ENCODE assay signal across 9 cellular contexts in the genomic region with DNA sequence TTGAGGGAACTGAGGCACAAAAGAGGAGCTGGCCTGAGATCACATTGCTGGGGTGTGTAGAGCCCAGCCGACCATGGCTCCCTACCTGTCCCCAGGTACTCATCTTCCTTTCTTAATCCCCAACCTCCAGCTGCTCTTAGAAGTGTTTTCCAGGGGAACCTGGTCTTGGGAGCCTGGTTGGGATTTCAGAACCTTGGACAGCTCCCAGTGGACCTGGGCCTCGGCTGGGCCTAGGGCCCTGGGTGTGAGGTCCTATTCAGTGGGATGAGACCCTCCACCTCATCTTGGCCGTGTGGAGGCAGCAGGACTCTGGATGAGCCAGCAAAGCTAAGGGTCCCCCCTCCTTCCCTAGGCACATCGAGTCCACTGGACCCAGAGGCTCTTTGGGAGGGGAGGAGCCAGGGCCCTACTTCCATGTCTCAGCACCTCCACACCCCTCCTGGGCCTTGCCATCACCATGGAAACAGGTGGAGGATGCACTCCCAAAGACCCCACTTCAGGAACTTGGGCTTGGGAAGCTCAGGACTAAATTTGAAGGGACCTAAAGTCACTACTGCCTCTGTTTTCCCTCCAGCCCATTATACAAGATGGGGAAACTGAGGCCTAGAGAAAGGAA. TPM values are rescaled to one million over a fixed set of nuclear protein-coding genes. Genes with fewer than 3 reads are reported as not detected.
DNase-seq lines count a peak whose midpoint lies in the region; ATAC-seq, FAIRE-seq and TF ChIP-seq lines count a peak whose summit lies in the region.
"Had no signal": no experiment of that assay in that cellular context is flagged by ENCODE, and none has a peak within 500 bp of the region (broad histone marks: within the 10 kb centered on the region; RNA-seq: fewer than 3 reads in every experiment).

No MANE protein-coding gene starts in this region.

- no peak overlapping the region for H2BK12ac ChIP-seq in trophoblast cell (ENCODE audit: low read length)

- no peak overlapping the region for H3K27ac ChIP-seq in trophoblast cell (ENCODE audit: low read depth, low read length)
- H3K27ac ChIP-seq: KMS-11 had no signal

- no peak overlapping the region for H3K23ac ChIP-seq in trophoblast cell (ENCODE audit: low read length)

- H3K4me3 ChIP-seq in H7 (ENCODE audit: insufficient read depth, low read depth, low read length) (no peak overlapping the region), epithelial cell of esophagus (ENCODE audit: low read length) (no peak overlapping the region), trophoblast cell (ENCODE audit: low read depth, low read length) (no peak overlapping the region)

- no peak overlapping the region for H3K9ac ChIP-seq in trophoblast cell (ENCODE audit: low read length)
- H3K9ac ChIP-seq: KMS-11 had no signal

- DNase-seq in H7 (peak; percentile 94), OCI-M1 (lab: John Stamatoyannopoulos, UW) (peak; percentile 59), epithelial cell of esophagus (ENCODE audit: low read depth) (peak; percentile 72), trophoblast cell (peak; percentile 28 to 85), C1 segment of cervical spinal cord (lab: John Stamatoyannopoulos, UW) (no peak), NCI-H2196 (lab: John Stamatoyannopoulos, UW; ENCODE audit: unreplicated experiment) (no peak), D721Med (ENCODE audit: insufficient read length, low spot score) (no peak)

- H3K27me3 ChIP-seq in H7 (ENCODE audit: control insufficient read depth, insufficient read depth, low read length) (no peaks in the 10 kb centered on the region), trophoblast cell (ENCODE audit: insufficient read depth, low read length) (no peaks in the 10 kb centered on the region)

- no CpG with 5 or more reads among the region's 4 CpGs for WGBS in trophoblast cell (ENCODE audit: extremely low coverage, insufficient coverage, insufficient read length)

- H3K36me3 ChIP-seq in H7 (replicated peaks; ENCODE audit: control insufficient read depth, insufficient read depth, low read length) (no peaks in the 10 kb centered on the region), trophoblast cell (ENCODE audit: control insufficient read depth in 1 of 2, insufficient read depth in 2 of 2, low read length in 2 of 2) (no peaks in the 10 kb centered on the region)

- no peak overlapping the region for H3K4ac ChIP-seq in trophoblast cell (ENCODE audit: low read depth, low read length)

- H4K8ac ChIP-seq in trophoblast cell (ENCODE audit: low read depth, low read length) = no peak overlapping the region

- H3K4me2 ChIP-seq in trophoblast cell (ENCODE audit: low read length) = no peak overlapping the region
- H3K4me2 ChIP-seq: KMS-11 had no signal

- ATAC-seq in HG02870 (IDR thresholded peaks at IDR 0.05; ENCODE audit: unreplicated experiment) = no peak

- H2AK5ac ChIP-seq in trophoblast cell (ENCODE audit: low read length) = no peak overlapping the region

- H3K79me1 ChIP-seq in trophoblast cell (ENCODE audit: low read length) = no peaks in the 10 kb centered on the region

- H2AFZ ChIP-seq in trophoblast cell (ENCODE audit: insufficient read depth, low read length, poor library complexity) = no peak overlapping the region

- no peak overlapping the region for H4K12ac ChIP-seq in trophoblast cell (ENCODE audit: low read depth, low read length)

- H3K14ac ChIP-seq in trophoblast cell (ENCODE audit: low read length) = no peak overlapping the region

- no peaks in the 10 kb centered on the region for H3K4me1 ChIP-seq in trophoblast cell (ENCODE audit: control insufficient read depth in 1 of 2, insufficient read depth in 2 of 2, low read length in 2 of 2)

- TF ChIP-seq CTCF in epithelial cell of esophagus (IDR thresholded peaks at IDR 0.05; ENCODE audit: insufficient read depth, low read depth, low read length, missing control alignments) (no peak), D721Med (IDR thresholded peaks at IDR 0.05; ENCODE audit: insufficient read depth, missing control alignments) (no peak)

- H3K9me3 ChIP-seq in trophoblast cell (ENCODE audit: insufficient read depth, low read depth, low read length) = no peaks in the 10 kb centered on the region

- H3K18ac ChIP-seq in trophoblast cell (ENCODE audit: low read length) = no peak overlapping the region

- no peak overlapping the region for H2BK5ac ChIP-seq in trophoblast cell (ENCODE audit: low read depth, low read length, poor library complexity)

- no peaks in the 10 kb centered on the region for H3K79me2 ChIP-seq in trophoblast cell (ENCODE audit: control insufficient read depth, insufficient read depth, low read length, poor library complexity)

- no peak overlapping the region for H2BK120ac ChIP-seq in trophoblast cell (ENCODE audit: insufficient read depth, low read length, poor library complexity)

- FAIRE-seq in D721Med (lab: Jason Lieb, UNC) = no peak

- no peak overlapping the region for H4K91ac ChIP-seq in trophoblast cell (ENCODE audit: low read depth, low read length)

RNA-seq across cellular contexts. Expression of gene DLGAP4, which starts 38.5 kb away (rescaled TPM):
- 60.5 and 62.8 TPM in 2 replicates for total RNA-seq in H7 (2014; rRNA removed; shearing (Covaris generic))
- 165 TPM in 2 replicates for polyA plus RNA-seq in trophoblast cell (2013)

Comparison
In these comparisons a context has a peak if more than half of its experiments do, and no peak if none do; other contexts are left out.
1. DNase-seq: peak in H7 (single experiment), OCI-M1 (single experiment), epithelial cell of esophagus (single experiment) and trophoblast cell (2 of 2); none in C1 segment of cervical spinal cord (0 of 14), NCI-H2196 (single experiment) and D721Med (single experiment).